ENCODE assay signal across 1 cellular context in the genomic region with DNA sequence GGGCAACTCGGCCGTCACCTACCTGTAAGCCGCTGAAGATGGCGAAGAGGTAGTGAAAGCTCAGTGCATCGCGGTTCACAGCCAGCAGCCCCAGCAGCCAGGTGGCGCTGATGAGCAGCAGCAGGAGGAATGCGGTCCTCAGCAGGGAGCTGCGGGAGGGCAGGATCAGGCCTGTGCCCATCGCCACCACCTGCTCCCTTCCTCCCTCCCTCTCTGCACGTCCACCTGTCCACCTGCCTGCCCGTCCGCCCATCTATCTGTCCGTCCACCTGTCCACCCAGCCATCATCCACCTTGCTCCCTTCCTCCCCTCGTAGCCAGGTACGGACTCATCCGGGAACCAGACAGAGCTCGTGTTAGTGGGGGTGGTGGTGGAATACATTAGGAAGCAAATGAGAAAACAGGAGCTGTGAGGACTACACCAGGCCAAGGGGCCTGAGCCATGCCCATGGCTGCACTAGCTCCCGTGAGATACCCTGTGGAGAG.
TF ChIP-seq lines count a peak whose summit lies in the region.

No MANE protein-coding gene starts in this region.

TF ChIP-seq in HepG2, 621 proteins besides CTCF, POLR2A, EP300 and RAD21 (continued from another document and continues in another):
- TF ChIP-seq, protein P1, sequence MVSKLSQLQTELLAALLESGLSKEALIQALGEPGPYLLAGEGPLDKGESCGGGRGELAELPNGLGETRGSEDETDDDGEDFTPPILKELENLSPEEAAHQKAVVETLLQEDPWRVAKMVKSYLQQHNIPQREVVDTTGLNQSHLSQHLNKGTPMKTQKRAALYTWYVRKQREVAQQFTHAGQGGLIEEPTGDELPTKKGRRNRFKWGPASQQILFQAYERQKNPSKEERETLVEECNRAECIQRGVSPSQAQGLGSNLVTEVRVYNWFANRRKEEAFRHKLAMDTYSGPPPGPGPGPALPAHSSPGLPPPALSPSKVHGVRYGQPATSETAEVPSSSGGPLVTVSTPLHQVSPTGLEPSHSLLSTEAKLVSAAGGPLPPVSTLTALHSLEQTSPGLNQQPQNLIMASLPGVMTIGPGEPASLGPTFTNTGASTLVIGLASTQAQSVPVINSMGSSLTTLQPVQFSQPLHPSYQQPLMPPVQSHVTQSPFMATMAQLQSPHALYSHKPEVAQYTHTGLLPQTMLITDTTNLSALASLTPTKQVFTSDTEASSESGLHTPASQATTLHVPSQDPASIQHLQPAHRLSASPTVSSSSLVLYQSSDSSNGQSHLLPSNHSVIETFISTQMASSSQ (IDR thresholded peaks at IDR 0.05; ENCODE audit: low read depth) = no peak
- TF ChIP-seq, protein P1 (CRISPR knock-in tag; IDR thresholded peaks at IDR 0.05; ENCODE audit: borderline replicate concordance) = peak; percentile 30; the same call in 1 of the 2 replicates
- TF ChIP-seq, protein P2, sequence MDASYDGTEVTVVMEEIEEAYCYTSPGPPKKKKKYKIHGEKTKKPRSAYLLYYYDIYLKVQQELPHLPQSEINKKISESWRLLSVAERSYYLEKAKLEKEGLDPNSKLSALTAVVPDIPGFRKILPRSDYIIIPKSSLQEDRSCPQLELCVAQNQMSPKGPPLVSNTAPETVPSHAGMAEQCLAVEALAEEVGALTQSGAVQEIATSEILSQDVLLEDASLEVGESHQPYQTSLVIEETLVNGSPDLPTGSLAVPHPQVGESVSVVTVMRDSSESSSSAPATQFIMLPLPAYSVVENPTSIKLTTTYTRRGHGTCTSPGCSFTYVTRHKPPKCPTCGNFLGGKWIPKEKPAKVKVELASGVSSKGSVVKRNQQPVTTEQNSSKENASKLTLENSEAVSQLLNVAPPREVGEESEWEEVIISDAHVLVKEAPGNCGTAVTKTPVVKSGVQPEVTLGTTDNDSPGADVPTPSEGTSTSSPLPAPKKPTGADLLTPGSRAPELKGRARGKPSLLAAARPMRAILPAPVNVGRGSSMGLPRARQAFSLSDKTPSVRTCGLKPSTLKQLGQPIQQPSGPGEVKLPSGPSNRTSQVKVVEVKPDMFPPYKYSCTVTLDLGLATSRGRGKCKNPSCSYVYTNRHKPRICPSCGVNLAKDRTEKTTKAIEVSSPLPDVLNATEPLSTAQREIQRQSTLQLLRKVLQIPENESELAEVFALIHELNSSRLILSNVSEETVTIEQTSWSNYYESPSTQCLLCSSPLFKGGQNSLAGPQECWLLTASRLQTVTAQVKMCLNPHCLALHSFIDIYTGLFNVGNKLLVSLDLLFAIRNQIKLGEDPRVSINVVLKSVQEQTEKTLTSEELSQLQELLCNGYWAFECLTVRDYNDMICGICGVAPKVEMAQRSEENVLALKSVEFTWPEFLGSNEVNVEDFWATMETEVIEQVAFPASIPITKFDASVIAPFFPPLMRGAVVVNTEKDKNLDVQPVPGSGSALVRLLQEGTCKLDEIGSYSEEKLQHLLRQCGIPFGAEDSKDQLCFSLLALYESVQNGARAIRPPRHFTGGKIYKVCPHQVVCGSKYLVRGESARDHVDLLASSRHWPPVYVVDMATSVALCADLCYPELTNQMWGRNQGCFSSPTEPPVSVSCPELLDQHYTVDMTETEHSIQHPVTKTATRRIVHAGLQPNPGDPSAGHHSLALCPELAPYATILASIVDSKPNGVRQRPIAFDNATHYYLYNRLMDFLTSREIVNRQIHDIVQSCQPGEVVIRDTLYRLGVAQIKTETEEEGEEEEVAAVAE (CRISPR knock-in tag; IDR thresholded peaks at IDR 0.05; ENCODE audit: borderline replicate concordance) = no peak
- TF ChIP-seq, protein P3, sequence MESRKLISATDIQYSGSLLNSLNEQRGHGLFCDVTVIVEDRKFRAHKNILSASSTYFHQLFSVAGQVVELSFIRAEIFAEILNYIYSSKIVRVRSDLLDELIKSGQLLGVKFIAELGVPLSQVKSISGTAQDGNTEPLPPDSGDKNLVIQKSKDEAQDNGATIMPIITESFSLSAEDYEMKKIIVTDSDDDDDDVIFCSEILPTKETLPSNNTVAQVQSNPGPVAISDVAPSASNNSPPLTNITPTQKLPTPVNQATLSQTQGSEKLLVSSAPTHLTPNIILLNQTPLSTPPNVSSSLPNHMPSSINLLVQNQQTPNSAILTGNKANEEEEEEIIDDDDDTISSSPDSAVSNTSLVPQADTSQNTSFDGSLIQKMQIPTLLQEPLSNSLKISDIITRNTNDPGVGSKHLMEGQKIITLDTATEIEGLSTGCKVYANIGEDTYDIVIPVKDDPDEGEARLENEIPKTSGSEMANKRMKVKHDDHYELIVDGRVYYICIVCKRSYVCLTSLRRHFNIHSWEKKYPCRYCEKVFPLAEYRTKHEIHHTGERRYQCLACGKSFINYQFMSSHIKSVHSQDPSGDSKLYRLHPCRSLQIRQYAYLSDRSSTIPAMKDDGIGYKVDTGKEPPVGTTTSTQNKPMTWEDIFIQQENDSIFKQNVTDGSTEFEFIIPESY (CRISPR knock-in tag; IDR thresholded peaks at IDR 0.05) = peak; percentile 93
- TF ChIP-seq, protein P4, sequence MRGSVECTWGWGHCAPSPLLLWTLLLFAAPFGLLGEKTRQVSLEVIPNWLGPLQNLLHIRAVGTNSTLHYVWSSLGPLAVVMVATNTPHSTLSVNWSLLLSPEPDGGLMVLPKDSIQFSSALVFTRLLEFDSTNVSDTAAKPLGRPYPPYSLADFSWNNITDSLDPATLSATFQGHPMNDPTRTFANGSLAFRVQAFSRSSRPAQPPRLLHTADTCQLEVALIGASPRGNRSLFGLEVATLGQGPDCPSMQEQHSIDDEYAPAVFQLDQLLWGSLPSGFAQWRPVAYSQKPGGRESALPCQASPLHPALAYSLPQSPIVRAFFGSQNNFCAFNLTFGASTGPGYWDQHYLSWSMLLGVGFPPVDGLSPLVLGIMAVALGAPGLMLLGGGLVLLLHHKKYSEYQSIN (CRISPR knock-in tag; IDR thresholded peaks at IDR 0.05; ENCODE audit: borderline replicate concordance) = no peak
- TF ChIP-seq XRCC5 (optimal IDR thresholded peaks at IDR 0.05; ENCODE audit: low read length) = peak; percentile 66
- TF ChIP-seq ZNF230 (CRISPR knock-in tag; IDR thresholded peaks at IDR 0.05) = no peak
- no peak for TF ChIP-seq MBNL3 (CRISPR knock-in tag; conservative IDR thresholded peaks at IDR 0.05)
- TF ChIP-seq, protein P5, sequence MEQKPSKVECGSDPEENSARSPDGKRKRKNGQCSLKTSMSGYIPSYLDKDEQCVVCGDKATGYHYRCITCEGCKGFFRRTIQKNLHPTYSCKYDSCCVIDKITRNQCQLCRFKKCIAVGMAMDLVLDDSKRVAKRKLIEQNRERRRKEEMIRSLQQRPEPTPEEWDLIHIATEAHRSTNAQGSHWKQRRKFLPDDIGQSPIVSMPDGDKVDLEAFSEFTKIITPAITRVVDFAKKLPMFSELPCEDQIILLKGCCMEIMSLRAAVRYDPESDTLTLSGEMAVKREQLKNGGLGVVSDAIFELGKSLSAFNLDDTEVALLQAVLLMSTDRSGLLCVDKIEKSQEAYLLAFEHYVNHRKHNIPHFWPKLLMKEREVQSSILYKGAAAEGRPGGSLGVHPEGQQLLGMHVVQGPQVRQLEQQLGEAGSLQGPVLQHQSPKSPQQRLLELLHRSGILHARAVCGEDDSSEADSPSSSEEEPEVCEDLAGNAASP (CRISPR knock-in tag; IDR thresholded peaks at IDR 0.05; ENCODE audit: borderline replicate concordance) = no peak
- TF ChIP-seq TEAD3 (CRISPR knock-in tag; optimal IDR thresholded peaks at IDR 0.05; ENCODE audit: borderline replicate concordance) = peak; percentile 84
- 0 out of 2 replicates have a peak, but pooled peaks have one; percentile 37 for TF ChIP-seq GATAD1 (CRISPR knock-in tag; IDR thresholded peaks at IDR 0.05)
- TF ChIP-seq KDM6A (CRISPR knock-in tag; IDR thresholded peaks at IDR 0.05; ENCODE audit: low read depth) = no peak
- TF ChIP-seq DNMT1 (CRISPR knock-in tag; IDR thresholded peaks at IDR 0.05) = peak; percentile 88
- TF ChIP-seq TARDBP (CRISPR knock-in tag; IDR thresholded peaks at IDR 0.05) = peak; percentile 55; the same call in 1 of the 2 replicates
- TF ChIP-seq, protein P6, sequence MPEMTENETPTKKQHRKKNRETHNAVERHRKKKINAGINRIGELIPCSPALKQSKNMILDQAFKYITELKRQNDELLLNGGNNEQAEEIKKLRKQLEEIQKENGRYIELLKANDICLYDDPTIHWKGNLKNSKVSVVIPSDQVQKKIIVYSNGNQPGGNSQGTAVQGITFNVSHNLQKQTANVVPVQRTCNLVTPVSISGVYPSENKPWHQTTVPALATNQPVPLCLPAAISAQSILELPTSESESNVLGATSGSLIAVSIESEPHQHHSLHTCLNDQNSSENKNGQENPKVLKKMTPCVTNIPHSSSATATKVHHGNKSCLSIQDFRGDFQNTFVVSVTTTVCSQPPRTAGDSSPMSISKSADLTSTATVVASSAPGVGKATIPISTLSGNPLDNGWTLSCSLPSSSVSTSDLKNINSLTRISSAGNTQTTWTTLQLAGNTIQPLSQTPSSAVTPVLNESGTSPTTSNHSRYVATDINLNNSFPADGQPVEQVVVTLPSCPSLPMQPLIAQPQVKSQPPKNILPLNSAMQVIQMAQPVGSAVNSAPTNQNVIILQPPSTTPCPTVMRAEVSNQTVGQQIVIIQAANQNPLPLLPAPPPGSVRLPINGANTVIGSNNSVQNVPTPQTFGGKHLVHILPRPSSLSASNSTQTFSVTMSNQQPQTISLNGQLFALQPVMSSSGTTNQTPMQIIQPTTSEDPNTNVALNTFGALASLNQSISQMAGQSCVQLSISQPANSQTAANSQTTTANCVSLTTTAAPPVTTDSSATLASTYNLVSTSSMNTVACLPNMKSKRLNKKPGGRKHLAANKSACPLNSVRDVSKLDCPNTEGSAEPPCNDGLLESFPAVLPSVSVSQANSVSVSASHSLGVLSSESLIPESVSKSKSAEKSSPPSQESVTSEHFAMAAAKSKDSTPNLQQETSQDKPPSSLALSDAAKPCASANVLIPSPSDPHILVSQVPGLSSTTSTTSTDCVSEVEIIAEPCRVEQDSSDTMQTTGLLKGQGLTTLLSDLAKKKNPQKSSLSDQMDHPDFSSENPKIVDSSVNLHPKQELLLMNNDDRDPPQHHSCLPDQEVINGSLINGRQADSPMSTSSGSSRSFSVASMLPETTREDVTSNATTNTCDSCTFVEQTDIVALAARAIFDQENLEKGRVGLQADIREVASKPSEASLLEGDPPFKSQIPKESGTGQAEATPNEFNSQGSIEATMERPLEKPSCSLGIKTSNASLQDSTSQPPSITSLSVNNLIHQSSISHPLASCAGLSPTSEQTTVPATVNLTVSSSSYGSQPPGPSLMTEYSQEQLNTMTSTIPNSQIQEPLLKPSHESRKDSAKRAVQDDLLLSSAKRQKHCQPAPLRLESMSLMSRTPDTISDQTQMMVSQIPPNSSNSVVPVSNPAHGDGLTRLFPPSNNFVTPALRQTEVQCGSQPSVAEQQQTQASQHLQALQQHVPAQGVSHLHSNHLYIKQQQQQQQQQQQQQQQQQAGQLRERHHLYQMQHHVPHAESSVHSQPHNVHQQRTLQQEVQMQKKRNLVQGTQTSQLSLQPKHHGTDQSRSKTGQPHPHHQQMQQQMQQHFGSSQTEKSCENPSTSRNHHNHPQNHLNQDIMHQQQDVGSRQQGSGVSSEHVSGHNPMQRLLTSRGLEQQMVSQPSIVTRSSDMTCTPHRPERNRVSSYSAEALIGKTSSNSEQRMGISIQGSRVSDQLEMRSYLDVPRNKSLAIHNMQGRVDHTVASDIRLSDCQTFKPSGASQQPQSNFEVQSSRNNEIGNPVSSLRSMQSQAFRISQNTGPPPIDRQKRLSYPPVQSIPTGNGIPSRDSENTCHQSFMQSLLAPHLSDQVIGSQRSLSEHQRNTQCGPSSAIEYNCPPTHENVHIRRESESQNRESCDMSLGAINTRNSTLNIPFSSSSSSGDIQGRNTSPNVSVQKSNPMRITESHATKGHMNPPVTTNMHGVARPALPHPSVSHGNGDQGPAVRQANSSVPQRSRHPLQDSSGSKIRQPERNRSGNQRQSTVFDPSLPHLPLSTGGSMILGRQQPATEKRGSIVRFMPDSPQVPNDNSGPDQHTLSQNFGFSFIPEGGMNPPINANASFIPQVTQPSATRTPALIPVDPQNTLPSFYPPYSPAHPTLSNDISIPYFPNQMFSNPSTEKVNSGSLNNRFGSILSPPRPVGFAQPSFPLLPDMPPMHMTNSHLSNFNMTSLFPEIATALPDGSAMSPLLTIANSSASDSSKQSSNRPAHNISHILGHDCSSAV (CRISPR knock-in tag; IDR thresholded peaks at IDR 0.05; ENCODE audit: borderline replicate concordance) = no peak
- TF ChIP-seq PPARG (CRISPR knock-in tag; conservative IDR thresholded peaks at IDR 0.05) = no peak
- TF ChIP-seq BHLHE40 (IDR thresholded peaks at IDR 0.05; ENCODE audit: low read length) = 0 out of 2 replicates have a peak, but pooled peaks have one; percentile 14
- TF ChIP-seq, protein P7, sequence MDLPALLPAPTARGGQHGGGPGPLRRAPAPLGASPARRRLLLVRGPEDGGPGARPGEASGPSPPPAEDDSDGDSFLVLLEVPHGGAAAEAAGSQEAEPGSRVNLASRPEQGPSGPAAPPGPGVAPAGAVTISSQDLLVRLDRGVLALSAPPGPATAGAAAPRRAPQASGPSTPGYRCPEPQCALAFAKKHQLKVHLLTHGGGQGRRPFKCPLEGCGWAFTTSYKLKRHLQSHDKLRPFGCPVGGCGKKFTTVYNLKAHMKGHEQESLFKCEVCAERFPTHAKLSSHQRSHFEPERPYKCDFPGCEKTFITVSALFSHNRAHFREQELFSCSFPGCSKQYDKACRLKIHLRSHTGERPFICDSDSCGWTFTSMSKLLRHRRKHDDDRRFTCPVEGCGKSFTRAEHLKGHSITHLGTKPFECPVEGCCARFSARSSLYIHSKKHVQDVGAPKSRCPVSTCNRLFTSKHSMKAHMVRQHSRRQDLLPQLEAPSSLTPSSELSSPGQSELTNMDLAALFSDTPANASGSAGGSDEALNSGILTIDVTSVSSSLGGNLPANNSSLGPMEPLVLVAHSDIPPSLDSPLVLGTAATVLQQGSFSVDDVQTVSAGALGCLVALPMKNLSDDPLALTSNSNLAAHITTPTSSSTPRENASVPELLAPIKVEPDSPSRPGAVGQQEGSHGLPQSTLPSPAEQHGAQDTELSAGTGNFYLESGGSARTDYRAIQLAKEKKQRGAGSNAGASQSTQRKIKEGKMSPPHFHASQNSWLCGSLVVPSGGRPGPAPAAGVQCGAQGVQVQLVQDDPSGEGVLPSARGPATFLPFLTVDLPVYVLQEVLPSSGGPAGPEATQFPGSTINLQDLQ (CRISPR knock-in tag; IDR thresholded peaks at IDR 0.05) = no peak
